Comparison of ENCODE assay signal across 23 cellular contexts in genomic region chr4:103152381-103152780, GRCh38.
"Had no signal": no experiment of that assay in that cellular context is flagged by ENCODE, and none has a peak within 500 bp of the region (broad histone marks: within the 10 kb centered on the region; RNA-seq: fewer than 3 reads in every experiment).

No MANE protein-coding gene starts in this region.

- H3K9ac ChIP-seq: SK-N-SH had no signal

- H3K9me2 ChIP-seq: SK-N-SH had no signal

- H3K27ac ChIP-seq: RWPE1 had no signal

- DNase-seq: IMR-90, Karpas-422, KG1, MV-4-11, NCI-H1048, NCI-H1105, NCI-H1417, NCI-H146, NCI-H187, NCI-H2029, NCI-H2081 treated with DMSO at 0.1 percent for 48 hours, NCI-H2171, NCI-H226, NCI-H446, NCI-H510A, NCI-H524 treated with DMSO at 0.1 percent for 48 hours, NCI-H69, NCI-H774, SHP77, SK-N-SH, SW 1271 had no signal

- ATAC-seq: Panc1 had no signal

- H3K4me2 ChIP-seq: SK-N-SH had no signal
